In genomic region chrX:103919336-103919682, GRCh38 we compare ENCODE assay signal across 8 cellular contexts. TPM values are rescaled to one million over a fixed set of nuclear protein-coding genes. Genes with fewer than 3 reads are reported as not detected.
A peak's percentile ranks its signal among the peaks of the same experiment; 100 is the strongest.
DNase-seq lines count a peak whose midpoint lies in the region; ATAC-seq and TF ChIP-seq lines count a peak whose summit lies in the region.

No MANE protein-coding gene starts in this region.

- TF ChIP-seq POLR2A in prostate gland (IDR thresholded peaks at IDR 0.05), result no peak

- H3K4me3 ChIP-seq in BLaER1 treated with 17β-estradiol and CSF1 and Interleukin-3, amounts not matched to agents 10 nM and 100 nM, result peak overlapping the region; percentile 56 to 77 (median 67)
- H3K4me3 ChIP-seq in heart right ventricle (peak overlapping the region in 9 of 10 donors; percentile 48 to 76 (median 63)), prostate gland (peak overlapping the region; percentile 40 to 42)

- no peaks in the 10 kb centered on the region for H3K36me3 Mint-ChIP-seq in activated naive CD8-positive, alpha-beta T cell

- intact Hi-C loops in heart right ventricle (cut with DNase I) (no loop called here), prostate gland (cut with DNase I) (no loop called here)

- DNase-seq in NCI-H345 (lab: John Stamatoyannopoulos, UW) (peak; percentile 57), heart right ventricle (no peak), prostate gland (ENCODE audit: low spot score) (no peak), LoVo (ENCODE audit: low spot score) (no peak)

- WGBS in heart right ventricle, 2 donors, result 13 to 24% methylated on average over 4 to 9 of the region's 9 CpGs
- WGBS in prostate gland, result 4% methylated on average over 9 of the region's 9 CpGs

- TF ChIP-seq CTCF in heart right ventricle (IDR thresholded peaks at IDR 0.05), result peak in 2 of 9 donors; percentile 10 to 21
- TF ChIP-seq CTCF in prostate gland (IDR thresholded peaks at IDR 0.05), result peak in 1 of 4 experiments; percentile 14

- peak overlapping the region; percentile 64 to 86 (median 81); a peak in 21 of 22 replicates for H3K9ac ChIP-seq in BLaER1 treated with 17β-estradiol and CSF1 and Interleukin-3, amounts not matched to agents 10 nM and 100 nM

- peaks cover 0 to 20% (median 10%) of the 10 kb centered on the region in 10 experiments; a peak in 11 of 20 replicates for H3K4me1 ChIP-seq in BLaER1 treated with 17β-estradiol and CSF1 and Interleukin-3, amounts not matched to agents 10 nM and 100 nM
- H3K4me1 ChIP-seq in heart right ventricle (peaks cover 0 to 5% (median 0%) of the 10 kb centered on the region in 9 donors), prostate gland (replicated peaks) (no peaks in the 10 kb centered on the region)

- peaks cover 18% of the 10 kb centered on the region for H3K4me1 Mint-ChIP-seq in activated naive CD8-positive, alpha-beta T cell (ENCODE audit: low read depth)

- no peaks in the 10 kb centered on the region for H3K9me3 Mint-ChIP-seq in activated naive CD8-positive, alpha-beta T cell (ENCODE audit: low read depth)

- H3K36me3 ChIP-seq in BLaER1 treated with 17β-estradiol and CSF1 and Interleukin-3, amounts not matched to agents 10 nM and 100 nM, result peaks cover 0 to 16% (median 0%) of the 10 kb centered on the region in 11 experiments; a peak in 7 of 22 replicates
- H3K36me3 ChIP-seq in heart right ventricle (no peaks in the 10 kb centered on the region), prostate gland (no peaks in the 10 kb centered on the region)

- H4K20me1 ChIP-seq in BLaER1 treated with 17β-estradiol and CSF1 and Interleukin-3, amounts not matched to agents 10 nM and 100 nM, result no peaks in the 10 kb centered on the region; a peak in 1 of 22 replicates

- H3K27ac ChIP-seq in BLaER1 treated with 17β-estradiol and CSF1 and Interleukin-3, amounts not matched to agents 10 nM and 100 nM, result peak overlapping the region in 10 of 11 experiments; percentile 40 to 84 (median 79); a peak in 20 of 22 replicates
- peak overlapping the region in 9 of 10 donors; percentile 60 to 82 (median 72) for H3K27ac ChIP-seq in heart right ventricle
- peak overlapping the region; percentile 69 for H3K27ac ChIP-seq in prostate gland

- no peaks in the 10 kb centered on the region for H3K27me3 Mint-ChIP-seq in activated naive CD8-positive, alpha-beta T cell

- H3K4me2 ChIP-seq in BLaER1 treated with 17β-estradiol and CSF1 and Interleukin-3, amounts not matched to agents 10 nM and 100 nM, result peak overlapping the region; percentile 51 to 77 (median 67)

- no peaks in the 10 kb centered on the region; a peak in 1 of 22 replicates for H3K9me3 ChIP-seq in BLaER1 treated with 17β-estradiol and CSF1 and Interleukin-3, amounts not matched to agents 10 nM and 100 nM (replicated peaks in 1 of 11)
- H3K9me3 ChIP-seq in heart right ventricle, result no peaks in the 10 kb centered on the region
- H3K9me3 ChIP-seq in prostate gland, result no peaks in the 10 kb centered on the region

- ATAC-seq in GM18867 (IDR thresholded peaks at IDR 0.05; ENCODE audit: unreplicated experiment) (peak; percentile 43), HG03045 (IDR thresholded peaks at IDR 0.05; ENCODE audit: unreplicated experiment) (peak; percentile 51), heart right ventricle (peak; percentile 14 to 68 (median 52))

- H3K27me3 ChIP-seq in BLaER1 treated with 17β-estradiol and CSF1 and Interleukin-3, amounts not matched to agents 10 nM and 100 nM, result no peaks in the 10 kb centered on the region
- peaks cover 0 to 47% (median 0%) of the 10 kb centered on the region in 7 donors for H3K27me3 ChIP-seq in heart right ventricle
- no peaks in the 10 kb centered on the region for H3K27me3 ChIP-seq in prostate gland (replicated peaks; ENCODE audit: insufficient read depth)

- peak overlapping the region; percentile 86 for H3K27ac Mint-ChIP-seq in activated naive CD8-positive, alpha-beta T cell

- peak overlapping the region; percentile 93 for H3K4me3 Mint-ChIP-seq in activated naive CD8-positive, alpha-beta T cell

RNA-seq across cellular contexts. Expression of gene TMSB15B, which starts 43.1 kb away (rescaled TPM):
- total RNA-seq in heart right ventricle, result under 1 TPM in 8 of 10 donors, not detected in 2; 0.28 to 0.86 (median 0.46) TPM
- 1 to 10 TPM; 1.0 to 1.6 TPM for polyA plus RNA-seq in heart right ventricle
- 10 to 100 TPM in 1 of 2 donors, 1 to 10 TPM in 1; 8.2 to 10.4 TPM for total RNA-seq in prostate gland

Comparison
In these comparisons a context has a peak if more than half of its experiments do, and no peak if none do; other contexts are left out.
1. RNA of gene TMSB15B, which starts 43.1 kb away (total RNA-seq): 8.2 to 10.4 TPM in prostate gland; 0.28 to 0.86 TPM in heart right ventricle; every median in the first group is over 4 times any median in the second.
2. Peak in every context shown above with its lines, with median percentiles within 50 percentile points of each other: H3K27ac ChIP-seq, H3K4me3 ChIP-seq and ATAC-seq.